12 cellular contexts compared by ENCODE assay signal in genomic region chr3:13262493-13263211, GRCh38.
DNase-seq lines count a peak whose midpoint lies in the region; ATAC-seq and TF ChIP-seq lines count a peak whose summit lies in the region.
"Had no signal": no experiment of that assay in that cellular context is flagged by ENCODE, and none has a peak within 500 bp of the region (broad histone marks: within the 10 kb centered on the region; RNA-seq: fewer than 3 reads in every experiment).

No MANE protein-coding gene starts in this region.

- no peak overlapping the region for H3K4me3 ChIP-seq in epithelial cell of proximal tubule (ENCODE audit: low read depth, low read length)

- CTCF ChIA-PET in activated naive CD4-positive, alpha-beta T cell treated with anti-CD3 and anti-CD28 coated beads, Interleukin-2, amount 10 ng/mL, durations not matched to agents 7 days and 5 days (lab: Charles Lee) = no interaction called here

- peaks cover 9% of the 10 kb centered on the region for H3K4me1 Mint-ChIP-seq in activated naive CD4-positive, alpha-beta T cell treated with anti-CD3 and anti-CD28 coated beads, Interleukin-2, amount 10 ng/mL, durations not matched to agents 7 days and 5 days

- no peaks in the 10 kb centered on the region for H3K36me3 Mint-ChIP-seq in activated naive CD4-positive, alpha-beta T cell treated with anti-CD3 and anti-CD28 coated beads, Interleukin-2, amount 10 ng/mL, durations not matched to agents 7 days and 5 days

- no peak overlapping the region for H3K4me3 Mint-ChIP-seq in activated naive CD4-positive, alpha-beta T cell treated with anti-CD3 and anti-CD28 coated beads, Interleukin-2, amount 10 ng/mL, durations not matched to agents 7 days and 5 days

- H3K27me3 Mint-ChIP-seq in activated naive CD4-positive, alpha-beta T cell treated with anti-CD3 and anti-CD28 coated beads, Interleukin-2, amount 10 ng/mL, durations not matched to agents 7 days and 5 days = peaks cover 27% of the 10 kb centered on the region

- H3K27ac Mint-ChIP-seq in activated naive CD4-positive, alpha-beta T cell treated with anti-CD3 and anti-CD28 coated beads, Interleukin-2, amount 10 ng/mL, durations not matched to agents 7 days and 5 days = no peak overlapping the region

- DNase-seq in activated naive CD4-positive, alpha-beta T cell treated with anti-CD3 and anti-CD28 coated beads, Interleukin-2, amount 10 ng/mL, durations not matched to agents 7 days and 5 days = peak; percentile 38
- DNase-seq in activated naive CD4-positive, alpha-beta T cell treated with anti-CD3 and anti-CD28 coated beads, Interleukin-2, amount 50 U/mL, for 16 hours = no peak
- DNase-seq in Kasumi-1 (lab: John Stamatoyannopoulos, UW) = peak; percentile 57 to 80
- peak; percentile 94 for DNase-seq in epithelial cell of proximal tubule (ENCODE audit: low read depth)
- DNase-seq in stimulated activated naive CD8-positive, alpha-beta T cell treated with anti-CD3 and anti-CD28 coated beads, Interleukin-15, Interleukin-2, amounts not matched to agents 100 U/mL and 50 U/mL, for 24 hours = peak; percentile 13
- no peak for DNase-seq in activated CD4-positive, CD25-positive, alpha-beta regulatory T cell (lab: John Stamatoyannopoulos, UW)
- no peak for DNase-seq in COR-L47 (lab: John Stamatoyannopoulos, UW)
- no peak for DNase-seq in activated T-cell treated with anti-CD3 and anti-CD28 coated beads, Interleukin-2, amount 50 U/mL, for 48 hours
- DNase-seq: GOT3, left colon, NCI-H774 had no signal

- H3K9me3 Mint-ChIP-seq in activated naive CD4-positive, alpha-beta T cell treated with anti-CD3 and anti-CD28 coated beads, Interleukin-2, amount 10 ng/mL, durations not matched to agents 7 days and 5 days = no peaks in the 10 kb centered on the region

- TF ChIP-seq CTCF in epithelial cell of proximal tubule (conservative IDR thresholded peaks at IDR 0.05; ENCODE audit: low read depth, low read length) = no peak

- ATAC-seq in stimulated activated naive CD8-positive, alpha-beta T cell treated with anti-CD3 and anti-CD28 coated beads, Interleukin-15, Interleukin-2, amounts not matched to agents 100 U/mL and 50 U/mL, for 24 hours = no peak
- ATAC-seq: left colon, sciatic nerve had no signal

Comparison
In these comparisons a context has a peak if more than half of its experiments do, and no peak if none do; other contexts are left out.
1. DNase-seq: peak in activated naive CD4-positive, alpha-beta T cell treated with anti-CD3 and anti-CD28 coated beads, Interleukin-2, amount 10 ng/mL, durations not matched to agents 7 days and 5 days (single experiment), Kasumi-1 (2 of 2), epithelial cell of proximal tubule (single experiment) and stimulated activated naive CD8-positive, alpha-beta T cell treated with anti-CD3 and anti-CD28 coated beads, Interleukin-15, Interleukin-2, amounts not matched to agents 100 U/mL and 50 U/mL, for 24 hours (single experiment); none in activated naive CD4-positive, alpha-beta T cell treated with anti-CD3 and anti-CD28 coated beads, Interleukin-2, amount 50 U/mL, for 16 hours (single experiment), activated CD4-positive, CD25-positive, alpha-beta regulatory T cell (0 of 4), COR-L47 (single experiment) and activated T-cell treated with anti-CD3 and anti-CD28 coated beads, Interleukin-2, amount 50 U/mL, for 48 hours (0 of 2).